Comparison of ENCODE assay signal across 8 cellular contexts in genomic region chr6:3355358-3356055, GRCh38.
DNase-seq lines count a peak whose midpoint lies in the region; ATAC-seq and TF ChIP-seq lines count a peak whose summit lies in the region.

No MANE protein-coding gene starts in this region.

- H3K4me2 ChIP-seq in PC-9 (peak overlapping the region; percentile 80), mesendoderm (ENCODE audit: low read length) (no peak overlapping the region)

- H2BK5ac ChIP-seq in mesendoderm (ENCODE audit: low read length): no peak overlapping the region

- peak overlapping the region; percentile 73; the same call in 1 of the 2 replicates for H2AFZ ChIP-seq in PC-9

- H3K9ac ChIP-seq in mesendoderm (ENCODE audit: low read length): peak overlapping the region; percentile 38

- DNase-seq in G401 (ENCODE audit: low spot score): peak; percentile 43
- peak; percentile 34 to 50 for DNase-seq in PC-9
- DNase-seq in choroid plexus epithelial cell (ENCODE audit: low read depth): peak; percentile 46
- peak; percentile 63 for DNase-seq in mesendoderm
- peak; percentile 74 to 78 for DNase-seq in tibial artery
- no peak for DNase-seq in GM10248 (ENCODE audit: extremely low spot score)

- peak overlapping the region; percentile 65 for H3K56ac ChIP-seq in mesendoderm (ENCODE audit: low read length)

- POLR2A ChIA-PET in PC-9 (lab: Charles Lee; ENCODE audit: unreplicated experiment) (no interaction called here), GM10248 (lab: Yijun Ruan, JAX) (no interaction called here)

- no peak for ATAC-seq in GM19023 (IDR thresholded peaks at IDR 0.05; ENCODE audit: unreplicated experiment)
- ATAC-seq in GM21390 (IDR thresholded peaks at IDR 0.05; ENCODE audit: unreplicated experiment): no peak

- no peak for TF ChIP-seq CTCF in PC-9 (conservative IDR thresholded peaks at IDR 0.05)
- TF ChIP-seq CTCF in choroid plexus epithelial cell (conservative IDR thresholded peaks at IDR 0.05; ENCODE audit: low read depth, low read length): no peak
- no peak for TF ChIP-seq CTCF in tibial artery (IDR thresholded peaks at IDR 0.05)
- no peak for TF ChIP-seq CTCF in GM10248 (IDR thresholded peaks at IDR 0.05; ENCODE audit: control extremely low read depth, extremely low read depth, low read depth, missing control alignments)

- H3K4me1 ChIP-seq in PC-9 (replicated peaks; ENCODE audit: insufficient read depth) (peaks cover 29% of the 10 kb centered on the region), mesendoderm (ENCODE audit: control insufficient read depth, low read depth, low read length) (no peaks in the 10 kb centered on the region), tibial artery (peaks cover 0 to 23% (median 16%) of the 10 kb centered on the region in 4 donors)

- H3K23ac ChIP-seq in mesendoderm (ENCODE audit: low read length): no peak overlapping the region

- no peaks in the 10 kb centered on the region for H4K20me1 ChIP-seq in PC-9 (ENCODE audit: insufficient read depth)

- in situ Hi-C loops in G401 (cut with HindIII; ENCODE audit: low sequenced_read_pairs): no loop called here

- no peaks in the 10 kb centered on the region for H3K27me3 ChIP-seq in PC-9 (ENCODE audit: insufficient read depth, low read depth)
- H3K27me3 ChIP-seq in mesendoderm (ENCODE audit: insufficient read depth, low read length, poor library complexity): no peaks in the 10 kb centered on the region
- H3K27me3 ChIP-seq in tibial artery: no peaks in the 10 kb centered on the region

- H3K79me2 ChIP-seq in PC-9 (ENCODE audit: low read depth) (peaks cover 7% of the 10 kb centered on the region; the same call in 1 of the 2 replicates), mesendoderm (ENCODE audit: control insufficient read depth, insufficient read depth, low read length) (no peaks in the 10 kb centered on the region)

- TSS peak; percentile 58 for BruUV-seq in PC-9 (replicated peaks; lab: Mats Ljungman, UMichigan)

- H2AK5ac ChIP-seq in mesendoderm (ENCODE audit: low read length): no peak overlapping the region

- no peak overlapping the region for H4K8ac ChIP-seq in mesendoderm (ENCODE audit: low read depth, low read length)

- peaks cover 17% of the 10 kb centered on the region; the same call in 1 of the 2 replicates for H3F3A ChIP-seq in PC-9 (ENCODE audit: insufficient read depth, low read depth)

- H2BK120ac ChIP-seq in mesendoderm (ENCODE audit: low read depth, low read length): no peak overlapping the region

- H3K36me3 ChIP-seq in PC-9 (ENCODE audit: low read depth) (no peaks in the 10 kb centered on the region), mesendoderm (ENCODE audit: control insufficient read depth, insufficient read depth, low read length) (no peaks in the 10 kb centered on the region), tibial artery (no peaks in the 10 kb centered on the region)

- H3K18ac ChIP-seq in mesendoderm (ENCODE audit: low read length): peak overlapping the region; percentile 42

- H3K9me3 ChIP-seq in PC-9 (ENCODE audit: insufficient read depth, low read depth) (no peaks in the 10 kb centered on the region), tibial artery (no peaks in the 10 kb centered on the region)

- no peaks in the 10 kb centered on the region for H3K79me1 ChIP-seq in mesendoderm (ENCODE audit: low read length)

- H3K4ac ChIP-seq in mesendoderm (ENCODE audit: low read depth, low read length): no peak overlapping the region

- intact Hi-C loops in PC-9 (cut with micrococcal nuclease; ENCODE audit: unreplicated experiment): loop anchor here (1.0 kb wide), 1 partner anchor 59 kb away; no protein-coding TSS in a partner anchor
- intact Hi-C loops in tibial artery (cut with DNase I; ENCODE audit: low total_unique reads): loop anchor here (10.0 kb wide), 1 partner anchor 379 kb away; no protein-coding TSS in a partner anchor

- WGBS in mesendoderm (ENCODE audit: extremely low coverage, insufficient coverage, low lambda C conversion rate): no CpG with 5 or more reads among the region's 20 CpGs

- H4K5ac ChIP-seq in mesendoderm (ENCODE audit: low read length): no peak overlapping the region

- CTCF ChIA-PET in PC-9 (lab: Charles Lee) (interaction anchor here (0.6 kb wide), 1 partner anchor 1665 kb away, joined by 3 read pairs; no protein-coding TSS in a partner anchor), GM10248 (lab: Yijun Ruan, JAX) (interaction anchor here (1.0 to 1.1 kb wide), 2 partner anchors 9 to 55 kb away, joined by 3 read pairs; no protein-coding TSS in a partner anchor)

- H3K9me2 ChIP-seq in PC-9 (ENCODE audit: insufficient read depth): no peaks in the 10 kb centered on the region

- H3K27ac ChIP-seq in PC-9 (peak overlapping the region; percentile 69), mesendoderm (ENCODE audit: low read depth, low read length) (peak overlapping the region; percentile 24), tibial artery (peak overlapping the region; percentile 81 to 88)

- H2BK15ac ChIP-seq in mesendoderm (replicated peaks; ENCODE audit: low read depth): no peak overlapping the region

- H3K4me3 ChIP-seq in PC-9 (peak overlapping the region; percentile 53; the same call in 1 of the 2 replicates), choroid plexus epithelial cell (ENCODE audit: low read depth, low read length) (peak overlapping the region; percentile 44), mesendoderm (ENCODE audit: low read length) (no peak overlapping the region), tibial artery (peak overlapping the region; percentile 44 to 52)

Comparison
In these comparisons a context has a peak if more than half of its experiments do, and no peak if none do; other contexts are left out.
1. H3K27ac ChIP-seq: peak in every context shown above with its lines; median percentile 84 in tibial artery; 69 in PC-9; 24 in mesendoderm.